11 cellular contexts compared by ENCODE assay signal in genomic region chr2:199718074-199718473, GRCh38.
"Had no signal": no experiment of that assay in that cellular context is flagged by ENCODE, and none has a peak within 500 bp of the region (broad histone marks: within the 10 kb centered on the region; RNA-seq: fewer than 3 reads in every experiment).

No MANE protein-coding gene starts in this region.

- H3K27ac ChIP-seq: GM23248 had no signal

- H3K4me2 ChIP-seq: GM23338 had no signal

- H3K27ac Mint-ChIP-seq: GM23338, H9, HFFc6 had no signal

- H3K9ac ChIP-seq: GM23248 had no signal

- FAIRE-seq: H1, H54 had no signal

- DNase-seq: GM23248, GOT3, H7, H9, HCEC 1CT, HFFc6 had no signal

- H3K4me1 Mint-ChIP-seq: H9 had no signal

- H3K4me3 Mint-ChIP-seq: GM23338, H9, HFFc6 had no signal

- ATAC-seq: GM23338, HCT116 had no signal

- H3K36me3 ChIP-seq: HAP-1 had no signal

- H2AFZ ChIP-seq: GM23248, GM23338 had no signal

- H3K4me1 ChIP-seq: HAP-1 had no signal

- H3K9me3 ChIP-seq: HAP-1 had no signal

- H3K4me3 ChIP-seq: GM23248, GM23338, HAP-1 had no signal

- H3K9me3 Mint-ChIP-seq: GM23338, H9 had no signal
